ENCODE assay signal across 8 cellular contexts in the genomic region with DNA sequence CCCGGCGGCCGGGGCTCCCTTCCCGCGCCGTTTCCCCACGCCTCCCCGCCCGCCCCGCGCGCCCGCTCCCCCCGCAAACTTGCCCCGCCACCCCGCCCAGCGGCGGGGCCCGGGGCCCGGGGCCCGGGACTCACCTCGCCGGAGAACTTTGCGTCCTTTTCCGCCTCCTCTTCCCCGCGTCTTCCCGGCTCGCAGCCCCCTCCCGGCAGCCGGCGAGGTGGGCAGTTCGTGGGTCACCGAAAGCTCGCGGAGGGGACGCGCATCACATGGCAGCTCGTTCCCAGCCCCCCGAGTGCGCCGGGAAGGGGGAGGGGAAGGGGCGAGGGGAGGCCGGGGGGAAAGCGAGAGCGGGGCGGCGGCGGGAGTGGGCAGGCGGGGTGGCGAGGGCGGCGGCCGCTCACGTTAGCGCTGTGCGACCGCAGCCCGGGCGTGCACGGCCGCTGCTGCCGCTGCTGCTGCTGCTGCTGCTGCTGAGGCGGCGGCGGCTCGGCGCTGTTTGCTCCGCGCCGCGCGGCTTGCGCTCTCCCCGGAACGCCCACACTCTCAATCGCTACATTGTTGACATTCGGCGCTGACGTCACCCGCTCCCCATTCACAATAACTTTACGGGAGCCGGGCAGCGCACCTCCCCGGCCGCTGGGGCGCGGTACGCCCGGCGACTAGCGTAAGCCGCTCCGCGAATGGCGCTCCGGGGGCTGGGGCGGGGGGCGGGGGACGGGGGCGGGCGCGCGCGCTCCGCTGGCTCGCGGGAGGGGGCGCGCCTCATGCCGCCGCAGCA. TPM values are rescaled to one million over a fixed set of nuclear protein-coding genes. Genes with fewer than 3 reads are reported as not detected.
A peak's percentile ranks its signal among the peaks of the same experiment; 100 is the strongest.
DNase-seq lines count a peak whose midpoint lies in the region; TF ChIP-seq lines count a peak whose summit lies in the region.

A gene (minus strand): TSS at position 498 of the 778 bp plus-strand sequence. CDS start 287,999 bp downstream, outside the sequence.

- peaks cover 21% of the 10 kb centered on the region for H3K27me3 Mint-ChIP-seq in activated naive CD4-positive, alpha-beta T cell treated with anti-CD3 and anti-CD28 coated beads, Interleukin-2, amount 10 ng/mL, durations not matched to agents 7 days and 5 days
- H3K27me3 Mint-ChIP-seq in glutamatergic neuron (ENCODE audit: unreplicated experiment): peaks cover 12% of the 10 kb centered on the region

- TF ChIP-seq CTCF in glutamatergic neuron (IDR thresholded peaks at IDR 0.05; ENCODE audit: partially characterized antibody, unreplicated experiment) (no peak), suprapubic skin (IDR thresholded peaks at IDR 0.05) (peak in 1 of 2 donors; percentile 29)

- no peak within 1 kb of the TSS for H3K27ac ChIP-seq in SK-N-MC
- H3K27ac ChIP-seq in suprapubic skin: peak within 1 kb of the TSS; percentile 92

- CTCF ChIA-PET in activated naive CD4-positive, alpha-beta T cell treated with anti-CD3 and anti-CD28 coated beads, Interleukin-2, amount 10 ng/mL, durations not matched to agents 7 days and 5 days (lab: Charles Lee): interaction anchor here (0.9 to 4.2 kb wide), 10 partner anchors 10 to 356 kb away, joined by 3 to 37 read pairs (median 4); no protein-coding TSS in a partner anchor

- WGBS in suprapubic skin: under 1% methylated on average over 33 of the region's 112 CpGs

- no peak within 1 kb of the TSS for H3K9ac ChIP-seq in SK-N-MC (ENCODE audit: insufficient read length)

- no peaks in the 10 kb centered on the region for H3K9me3 ChIP-seq in SK-N-MC (ENCODE audit: low read depth, low read length)
- H3K9me3 ChIP-seq in suprapubic skin: no peaks in the 10 kb centered on the region

- H3K36me3 ChIP-seq in SK-N-MC (ENCODE audit: insufficient read depth, low read length): no peaks in the 10 kb centered on the region
- H3K36me3 ChIP-seq in suprapubic skin: no peaks in the 10 kb centered on the region

- no peaks in the 10 kb centered on the region for H3K9me3 Mint-ChIP-seq in activated naive CD4-positive, alpha-beta T cell treated with anti-CD3 and anti-CD28 coated beads, Interleukin-2, amount 10 ng/mL, durations not matched to agents 7 days and 5 days
- H3K9me3 Mint-ChIP-seq in glutamatergic neuron (ENCODE audit: unreplicated experiment): peaks cover 14% of the 10 kb centered on the region

- DNase-seq in DMS79 (lab: John Stamatoyannopoulos, UW) (peak; percentile 69), H4 (ENCODE audit: low spot score) (peak; percentile 75), M059J (ENCODE audit: low read depth) (peak; percentile 71), SK-N-MC (ENCODE audit: low read depth, low spot score) (no peak), glutamatergic neuron (peak; percentile 93), occipital lobe (lab: John Stamatoyannopoulos, UW) (peak; percentile 86), suprapubic skin (ENCODE audit: low spot score in 2 of 2) (peak; percentile 92 to 93)
- peak; percentile 97 for DNase-seq in activated naive CD4-positive, alpha-beta T cell treated with anti-CD3 and anti-CD28 coated beads, Interleukin-2, amount 10 ng/mL, durations not matched to agents 7 days and 5 days

- peak in 1 of 2 donors; percentile 42 for TF ChIP-seq POLR2A in suprapubic skin (IDR thresholded peaks at IDR 0.05)

- peaks cover 19% of the 10 kb centered on the region for H3K36me3 Mint-ChIP-seq in activated naive CD4-positive, alpha-beta T cell treated with anti-CD3 and anti-CD28 coated beads, Interleukin-2, amount 10 ng/mL, durations not matched to agents 7 days and 5 days
- no peaks in the 10 kb centered on the region for H3K36me3 Mint-ChIP-seq in glutamatergic neuron (ENCODE audit: unreplicated experiment)

- peaks cover 29% of the 10 kb centered on the region for H3K4me1 Mint-ChIP-seq in activated naive CD4-positive, alpha-beta T cell treated with anti-CD3 and anti-CD28 coated beads, Interleukin-2, amount 10 ng/mL, durations not matched to agents 7 days and 5 days
- peaks cover 30% of the 10 kb centered on the region for H3K4me1 Mint-ChIP-seq in glutamatergic neuron (ENCODE audit: low read depth, unreplicated experiment)

- peak within 1 kb of the TSS; percentile 99 for H3K27ac Mint-ChIP-seq in activated naive CD4-positive, alpha-beta T cell treated with anti-CD3 and anti-CD28 coated beads, Interleukin-2, amount 10 ng/mL, durations not matched to agents 7 days and 5 days
- H3K27ac Mint-ChIP-seq in glutamatergic neuron (ENCODE audit: unreplicated experiment): peak within 1 kb of the TSS; percentile 86

- H3K27me3 ChIP-seq in suprapubic skin: no peaks in the 10 kb centered on the region

- TF ChIP-seq EP300 in suprapubic skin (IDR thresholded peaks at IDR 0.05): no peak

- H3K4me3 ChIP-seq in SK-N-MC: peak within 1 kb of the TSS; percentile 76
- peak within 1 kb of the TSS; percentile 92 for H3K4me3 ChIP-seq in suprapubic skin

- peak within 1 kb of the TSS; percentile 81 for H3K4me3 Mint-ChIP-seq in activated naive CD4-positive, alpha-beta T cell treated with anti-CD3 and anti-CD28 coated beads, Interleukin-2, amount 10 ng/mL, durations not matched to agents 7 days and 5 days
- peak within 1 kb of the TSS; percentile 95 for H3K4me3 Mint-ChIP-seq in glutamatergic neuron (ENCODE audit: unreplicated experiment)

- peaks cover 17% of the 10 kb centered on the region for H3K4me1 ChIP-seq in suprapubic skin

RNA-seq across cellular contexts. Expression of the gene that starts here (rescaled TPM):
- total RNA-seq in H4 (2014; rRNA removed; shearing (Covaris generic)): 0.06 and 0.31 TPM in 2 replicates
- total RNA-seq in M059J (2014; rRNA removed; shearing (Covaris generic)): 0.17 TPM in 1 of 2 replicates, not detected in the other
- 96.4 TPM for total RNA-seq in glutamatergic neuron (ENCODE audit: unreplicated experiment)
- total RNA-seq in occipital lobe: 65.4 TPM
- total RNA-seq in suprapubic skin: 10 to 100 TPM in 2 of 4 donors, 1 to 10 TPM in 2; 8.5 to 20.0 (median 13.3) TPM

Comparison
In these comparisons a context has a peak if more than half of its experiments do, and no peak if none do; other contexts are left out.
1. Peak in DNase-seq in H4; RNA of the gene not detected or under 1 TPM.
2. Peak in DNase-seq in M059J; RNA of the gene not detected or under 1 TPM.